In genomic region chr16:78363843-78364242, GRCh38 we compare ENCODE assay signal across 16 cellular contexts.
DNase-seq lines count a peak whose midpoint lies in the region; ATAC-seq and TF ChIP-seq lines count a peak whose summit lies in the region.
"Had no signal": no experiment of that assay in that cellular context is flagged by ENCODE, and none has a peak within 500 bp of the region (broad histone marks: within the 10 kb centered on the region; RNA-seq: fewer than 3 reads in every experiment).

No MANE protein-coding gene starts in this region.

- no peak overlapping the region for H3K27ac ChIP-seq in GM23338 (ENCODE audit: low read depth)
- peak overlapping the region; percentile 3; the same call in 1 of the 2 replicates for H3K27ac ChIP-seq in WERI-Rb-1
- no peak overlapping the region for H3K27ac ChIP-seq in CD4-positive, alpha-beta T cell (ENCODE audit: low read depth, low read length)
- H3K27ac ChIP-seq: A549, C4-2B, HL-60 had no signal

- intact Hi-C loops in CD4-positive, alpha-beta T cell (cut with DNase I, micrococcal nuclease) = no loop called here

- no peaks in the 10 kb centered on the region for H3K36me3 Mint-ChIP-seq in GM23338 (ENCODE audit: low read depth)
- no peaks in the 10 kb centered on the region for H3K36me3 Mint-ChIP-seq in CD4-positive, alpha-beta T cell (ENCODE audit: low read depth)
- H3K36me3 Mint-ChIP-seq: CD8-positive, alpha-beta T cell had no signal

- no peak overlapping the region for H2AFZ ChIP-seq in GM23338

- no peaks in the 10 kb centered on the region for H3F3A ChIP-seq in GM23338 (replicated peaks; ENCODE audit: low read depth)

- H3K79me2 ChIP-seq in GM23338 (replicated peaks; ENCODE audit: insufficient read depth) = no peaks in the 10 kb centered on the region

- no peaks in the 10 kb centered on the region for H3K9me3 ChIP-seq in WERI-Rb-1 (ENCODE audit: severe bottlenecking)
- H3K9me3 ChIP-seq in CD4-positive, alpha-beta T cell (ENCODE audit: control insufficient read depth, low read length) = no peaks in the 10 kb centered on the region
- H3K9me3 ChIP-seq: A549, BE2C had no signal

- POLR2A ChIA-PET in CD4-positive, alpha-beta T cell (lab: Charles Lee) = no interaction called here
- POLR2A ChIA-PET in GM10248 (lab: Yijun Ruan, JAX) = no interaction called here

- H3K4me1 Mint-ChIP-seq in GM23338 = peaks cover under 1% of the 10 kb centered on the region
- H3K4me1 Mint-ChIP-seq in CD4-positive, alpha-beta T cell (ENCODE audit: low read depth) = no peaks in the 10 kb centered on the region

- no peak overlapping the region for H3K4me2 ChIP-seq in GM23338
- H3K4me2 ChIP-seq: A549 had no signal

- H3K36me3 ChIP-seq in GM23338 (ENCODE audit: insufficient read depth) (no peaks in the 10 kb centered on the region), WERI-Rb-1 (no peaks in the 10 kb centered on the region)
- H3K36me3 ChIP-seq: BE2C had no signal

- H3K4me1 ChIP-seq in GM23338 (ENCODE audit: insufficient read depth) = no peaks in the 10 kb centered on the region
- H3K4me1 ChIP-seq: A549, BE2C had no signal

- no peaks in the 10 kb centered on the region for H4K20me1 ChIP-seq in GM23338 (replicated peaks; ENCODE audit: insufficient read depth)

- H3K9me3 Mint-ChIP-seq in GM23338 = no peaks in the 10 kb centered on the region
- no peaks in the 10 kb centered on the region for H3K9me3 Mint-ChIP-seq in CD4-positive, alpha-beta T cell
- H3K9me3 Mint-ChIP-seq: CD8-positive, alpha-beta T cell had no signal

- H3K4me3 ChIP-seq in GM23338 (no peak overlapping the region), WERI-Rb-1 (ENCODE audit: low read depth, low read length) (no peak overlapping the region)
- H3K4me3 ChIP-seq: A549 had no signal

- no peaks in the 10 kb centered on the region for H3K27me3 Mint-ChIP-seq in GM23338 (ENCODE audit: insufficient read depth, low read depth, poor library complexity)
- no peaks in the 10 kb centered on the region for H3K27me3 Mint-ChIP-seq in CD4-positive, alpha-beta T cell

- CTCF ChIA-PET in CD4-positive, alpha-beta T cell (lab: Charles Lee) = no interaction called here
- CTCF ChIA-PET in GM10248 (lab: Yijun Ruan, JAX) = no interaction called here

- TF ChIP-seq CTCF in GM23338 (conservative IDR thresholded peaks at IDR 0.05; ENCODE audit: low read depth in 2 of 2) (peak; percentile 59 to 77), WERI-Rb-1 (IDR thresholded peaks at IDR 0.05; ENCODE audit: low read depth, low read length) (peak; percentile 30; the same call in 1 of the 2 replicates), GM10248 (IDR thresholded peaks at IDR 0.05; ENCODE audit: control extremely low read depth, extremely low read depth, low read depth, missing control alignments) (no peak)
- no peak for TF ChIP-seq CTCF in CD4-positive, alpha-beta T cell (IDR thresholded peaks at IDR 0.05)

- H3K27ac Mint-ChIP-seq in GM23338 = no peak overlapping the region
- no peak overlapping the region for H3K27ac Mint-ChIP-seq in CD4-positive, alpha-beta T cell
- H3K27ac Mint-ChIP-seq: CD8-positive, alpha-beta T cell had no signal

- peak; percentile 72 for ATAC-seq in GM23338
- no peak for ATAC-seq in CD4-positive, alpha-beta T cell (ENCODE audit: poor library complexity)
- ATAC-seq: A549; CD8-positive, alpha-beta T cell; HCT116 had no signal

- no peaks in the 10 kb centered on the region for H3K9me2 ChIP-seq in GM23338 (ENCODE audit: insufficient read depth)

- no peak overlapping the region for H3K4me3 Mint-ChIP-seq in GM23338
- no peak overlapping the region for H3K4me3 Mint-ChIP-seq in CD4-positive, alpha-beta T cell
- H3K4me3 Mint-ChIP-seq: CD8-positive, alpha-beta T cell had no signal

- H3K27me3 ChIP-seq in GM23338 (ENCODE audit: insufficient read depth) (no peaks in the 10 kb centered on the region), WERI-Rb-1 (ENCODE audit: insufficient read depth, low read depth, severe bottlenecking) (no peaks in the 10 kb centered on the region)
- no peaks in the 10 kb centered on the region for H3K27me3 ChIP-seq in CD4-positive, alpha-beta T cell (ENCODE audit: control insufficient read depth, insufficient read depth, low read length)
- H3K27me3 ChIP-seq: BE2C had no signal

- DNase-seq in GM23338 (ENCODE audit: low spot score) (peak; percentile 50), WERI-Rb-1 (no peak), iPS-NIHi7 (ENCODE audit: extremely low spot score) (peak; percentile 39), retina (peak; percentile 0), GM10248 (ENCODE audit: extremely low spot score) (no peak)
- DNase-seq in CD4-positive, alpha-beta T cell = no peak
- no peak for DNase-seq in stimulated activated CD4-positive, alpha-beta T cell treated with anti-CD3 and anti-CD28 coated beads, Interleukin-12 subunit alpha, Interleukin-12 subunit beta, amount 100 ng/mL, for 4 hours
- DNase-seq: BE2C; CD8-positive, alpha-beta T cell; COR-L47; DND-41; GDM1 had no signal

TF ChIP-seq in GM23338, 12 proteins besides CTCF, POLR2A, EP300 and RAD21 (continues in another document):
- no peak for TF ChIP-seq REST (IDR thresholded peaks at IDR 0.05; ENCODE audit: unreplicated experiment)
- no peak for TF ChIP-seq POLR2AphosphoS5 (IDR thresholded peaks at IDR 0.05; ENCODE audit: low read depth)
- no peak for TF ChIP-seq ETS1 (IDR thresholded peaks at IDR 0.05)
- TF ChIP-seq ZNF331 (CRISPR knock-in tag; IDR thresholded peaks at IDR 0.05; ENCODE audit: low read depth) = no peak
- no peak for TF ChIP-seq EZH2 (IDR thresholded peaks at IDR 0.05; ENCODE audit: low read depth, unreplicated experiment)
- TF ChIP-seq STAT1 (IDR thresholded peaks at IDR 0.05; ENCODE audit: unreplicated experiment) = no peak

Comparison
In these comparisons a context has a peak if more than half of its experiments do, and no peak if none do; other contexts are left out.
1. DNase-seq: peak in GM23338 (single experiment), iPS-NIHi7 (single experiment) and retina (single experiment); none in WERI-Rb-1 (single experiment), CD4-positive, alpha-beta T cell (0 of 10), stimulated activated CD4-positive, alpha-beta T cell treated with anti-CD3 and anti-CD28 coated beads, Interleukin-12 subunit alpha, Interleukin-12 subunit beta, amount 100 ng/mL, for 4 hours (single experiment) and GM10248 (single experiment).
2. CTCF ChIP-seq: peak in GM23338 (2 of 2) and WERI-Rb-1 (single experiment); none in CD4-positive, alpha-beta T cell (single experiment) and GM10248 (single experiment).